ENCODE assay signal across 9 cellular contexts in the genomic region with DNA sequence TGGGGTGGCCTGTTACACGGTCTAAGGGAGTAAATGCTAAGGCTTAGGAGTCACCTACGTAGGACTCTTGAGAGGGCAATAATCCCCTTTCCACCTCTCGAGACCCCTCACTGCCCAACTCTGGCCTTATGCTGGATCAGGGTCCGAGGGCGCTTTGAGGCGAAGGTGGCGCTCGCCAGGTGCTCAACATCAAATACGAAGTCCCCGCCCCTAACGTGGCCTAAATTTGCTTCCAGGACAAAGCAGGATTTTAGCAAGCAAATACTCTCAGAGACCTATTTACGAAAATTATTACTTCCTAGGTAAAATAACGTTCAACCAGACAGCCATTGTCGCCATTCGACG. TPM values are rescaled to one million over a fixed set of nuclear protein-coding genes. Genes with fewer than 3 reads are reported as not detected.
DNase-seq lines count a peak whose midpoint lies in the region; ATAC-seq and TF ChIP-seq lines count a peak whose summit lies in the region.
"Had no signal": no experiment of that assay in that cellular context is flagged by ENCODE, and none has a peak within 500 bp of the region (broad histone marks: within the 10 kb centered on the region; RNA-seq: fewer than 3 reads in every experiment).

No MANE protein-coding gene starts in this region.

- H3K36me3 ChIP-seq in SJSA1 (peaks cover 24% of the 10 kb centered on the region), fibroblast of lung (ENCODE audit: control insufficient read depth, insufficient read depth, low read length) (no peaks in the 10 kb centered on the region), sigmoid colon (no peaks in the 10 kb centered on the region)

- DNase-seq in SJSA1 (ENCODE audit: low read depth in 1 of 2, low spot score in 2 of 2) (no peak), fibroblast of lung (ENCODE audit: low read depth in 2 of 2) (no peak), sigmoid colon (no peak), ACHN (no peak), hepatic stellate cell (ENCODE audit: low spot score) (no peak), NCI-H524 (lab: John Stamatoyannopoulos, UW) (no peak)

- TF ChIP-seq POLR2A in sigmoid colon (IDR thresholded peaks at IDR 0.05): no peak

- peak overlapping the region; percentile 97 for H3K9ac ChIP-seq in fibroblast of lung (ENCODE audit: insufficient read depth, low read length)

- peaks cover 32% of the 10 kb centered on the region for H3K79me2 ChIP-seq in fibroblast of lung (ENCODE audit: control insufficient read depth, insufficient read depth, low read length)

- H3K4me3 ChIP-seq in SJSA1 (peak overlapping the region; percentile 76), fibroblast of lung (replicated peaks in 1 of 4; ENCODE audit: control extremely low read depth in 1 of 4, insufficient read depth in 1 of 4, low read depth in 3 of 4, low read length in 4 of 4) (peak overlapping the region; percentile 68 to 93 (median 86)), sigmoid colon (peak overlapping the region; percentile 91 to 96 (median 93))

- no peak for TF ChIP-seq EP300 in sigmoid colon (IDR thresholded peaks at IDR 0.05)

- H3K4me1 ChIP-seq in SJSA1 (replicated peaks): peaks cover 33% of the 10 kb centered on the region
- peaks cover 6% of the 10 kb centered on the region for H3K4me1 ChIP-seq in fibroblast of lung (ENCODE audit: control insufficient read depth, extremely low read depth, insufficient read depth, low read length)
- peaks cover 0 to 38% (median 34%) of the 10 kb centered on the region in 4 donors for H3K4me1 ChIP-seq in sigmoid colon

- ATAC-seq in GM19324 (IDR thresholded peaks at IDR 0.05; ENCODE audit: low FRiP score, unreplicated experiment) (peak; percentile 42), GM21360 (IDR thresholded peaks at IDR 0.05; ENCODE audit: unreplicated experiment) (no peak)

- no peak for TF ChIP-seq CTCF in fibroblast of lung (conservative IDR thresholded peaks at IDR 0.05 in 1 of 2, IDR thresholded peaks at IDR 0.05 in 1 of 2; ENCODE audit: low read depth in 1 of 2, low read length in 2 of 2)
- no peak for TF ChIP-seq CTCF in sigmoid colon (IDR thresholded peaks at IDR 0.05)

- peak overlapping the region; percentile 74 for H3K4me2 ChIP-seq in fibroblast of lung (ENCODE audit: extremely low read depth, insufficient read depth, low read length)

- 0% methylated on average over 16 of the region's 16 CpGs for WGBS in sigmoid colon, 2 donors

- intact Hi-C loops in sigmoid colon (cut with DNase I): loop anchor here (5.0 kb wide), 3 partner anchors 111 to 134 kb away; a partner anchor contains a TSS

- H2AFZ ChIP-seq in fibroblast of lung (ENCODE audit: low read length): peak overlapping the region; percentile 80

- no peaks in the 10 kb centered on the region for H4K20me1 ChIP-seq in fibroblast of lung (ENCODE audit: control insufficient read depth, extremely low read depth, insufficient read depth, low read length)

- H3K27me3 ChIP-seq in SJSA1 (replicated peaks) (no peaks in the 10 kb centered on the region), fibroblast of lung (ENCODE audit: control insufficient read depth, insufficient read depth, low read length) (no peaks in the 10 kb centered on the region), sigmoid colon (no peaks in the 10 kb centered on the region)

- in situ Hi-C loops in ACHN (cut with HindIII; ENCODE audit: low pct_ligation_motif_present, low pct_unique_long_range_greater_than_20kb, low sequenced_read_pairs): no loop called here

- no peaks in the 10 kb centered on the region for H3K9me3 ChIP-seq in SJSA1 (replicated peaks)
- no peaks in the 10 kb centered on the region for H3K9me3 ChIP-seq in fibroblast of lung (ENCODE audit: control insufficient read depth, insufficient read depth, low read depth, low read length)
- H3K9me3 ChIP-seq in sigmoid colon: no peaks in the 10 kb centered on the region

- H3K27ac ChIP-seq in SJSA1: peak overlapping the region; percentile 79
- H3K27ac ChIP-seq in fibroblast of lung (ENCODE audit: insufficient read depth, low read length): peak overlapping the region; percentile 92
- H3K27ac ChIP-seq in sigmoid colon: peak overlapping the region; percentile 95 to 98 (median 98)

RNA-seq across cellular contexts. Expression of a gene that starts 0.4 kb away (rescaled TPM):
- total RNA-seq in SJSA1 (2014; rRNA removed; shearing (Covaris generic)): 27.2 and 56.4 TPM in 2 replicates
- total RNA-seq in fibroblast of lung (20.5 and 22.5 TPM in 2 replicates), sigmoid colon (10 to 100 TPM; 34.2 to 42.7 (median 41.4) TPM)
- polyA plus RNA-seq in fibroblast of lung (18.8 and 26.0 TPM in 2 replicates), sigmoid colon (10 to 100 TPM; 35.4 to 60.4 (median 39.3) TPM)
- 23.6 and 28.7 TPM in 2 replicates for polyA plus RNA-seq in fibroblast of lung (2012)
- polyA minus RNA-seq in fibroblast of lung (ENCODE audit: low replicate concordance): 53.6 and 61.8 TPM in 2 replicates

RNA-seq across cellular contexts. Expression of a gene that starts 50.3 kb away (rescaled TPM):
- total RNA-seq in SJSA1 (2014; rRNA removed; shearing (Covaris generic)): not detected in 2 replicates
- total RNA-seq in fibroblast of lung: not detected in 2 replicates
- not detected in 2 replicates for polyA plus RNA-seq in fibroblast of lung
- not detected in 2 replicates for polyA plus RNA-seq in fibroblast of lung (2012)
- not detected in 2 replicates for polyA minus RNA-seq in fibroblast of lung (ENCODE audit: low replicate concordance)
- total RNA-seq in sigmoid colon: under 1 TPM in 2 of 4 donors, not detected in 2; 0.28 to 0.36 TPM
- polyA plus RNA-seq in sigmoid colon: 10 to 100 TPM; 38.4 to 52.0 (median 46.0) TPM
- total RNA-seq: M059J had no signal

RNA-seq across cellular contexts. Expression of a gene that starts 52.6 kb away (rescaled TPM):
- not detected in 2 replicates for total RNA-seq in SJSA1 (2014; rRNA removed; shearing (Covaris generic))
- not detected in 2 replicates for total RNA-seq in fibroblast of lung
- not detected in 2 replicates for polyA plus RNA-seq in fibroblast of lung
- polyA plus RNA-seq in fibroblast of lung (2012): not detected in 2 replicates
- not detected in 2 replicates for polyA minus RNA-seq in fibroblast of lung (ENCODE audit: low replicate concordance)
- under 1 TPM in 1 of 4 donors, not detected in 3; 0.36 TPM for total RNA-seq in sigmoid colon
- 1 to 10 TPM; 2.7 to 4.8 (median 3.5) TPM for polyA plus RNA-seq in sigmoid colon
- total RNA-seq: M059J had no signal
